8 cellular contexts compared by ENCODE assay signal in genomic region chr6:158559895-158560786, GRCh38. TPM values are rescaled to one million over a fixed set of nuclear protein-coding genes. Genes with fewer than 3 reads are reported as not detected.
A peak's percentile ranks its signal among the peaks of the same experiment; 100 is the strongest.
DNase-seq lines count a peak whose midpoint lies in the region; ATAC-seq and TF ChIP-seq lines count a peak whose summit lies in the region.

Gene TMEM181, plus strand, starts transcription at chr6:158560091. Its CDS starts 134 bp downstream, at chr6:158560225.

- H3K27ac ChIP-seq in gastroesophageal sphincter (peak within 1 kb of the TSS; percentile 87 to 96 (median 92)), suprapubic skin (peak within 1 kb of the TSS; percentile 95)

- H3K27ac Mint-ChIP-seq in activated naive CD4-positive, alpha-beta T cell treated with anti-CD3 and anti-CD28 coated beads for 36 hours, result peak within 1 kb of the TSS; percentile 84

- H3K4me1 ChIP-seq in gastroesophageal sphincter (peaks cover 0 to 28% (median 13%) of the 10 kb centered on the region in 3 donors), suprapubic skin (peaks cover 29% of the 10 kb centered on the region)

- no peaks in the 10 kb centered on the region for H3K36me3 ChIP-seq in gastroesophageal sphincter
- no peaks in the 10 kb centered on the region for H3K36me3 ChIP-seq in suprapubic skin

- TF ChIP-seq POLR2A in gastroesophageal sphincter (IDR thresholded peaks at IDR 0.05), result peak; percentile 64 to 84
- peak; percentile 38 to 66 for TF ChIP-seq POLR2A in suprapubic skin (IDR thresholded peaks at IDR 0.05)

- no peaks in the 10 kb centered on the region for H3K36me3 Mint-ChIP-seq in activated naive CD4-positive, alpha-beta T cell treated with anti-CD3 and anti-CD28 coated beads for 36 hours (ENCODE audit: low read depth)

- 0% methylated on average over 16 of the region's 118 CpGs; no CpG with 5 or more reads in 1 of the 2 donors for WGBS in gastroesophageal sphincter (ENCODE audit: low coverage in 1 of 2), 2 donors
- WGBS in suprapubic skin, result 3% methylated on average over 30 of the region's 118 CpGs

- CTCF ChIA-PET in activated naive CD4-positive, alpha-beta T cell treated with anti-CD3 and anti-CD28 coated beads for 36 hours (lab: Charles Lee), result interaction anchor here (0.6 to 0.9 kb wide), 2 partner anchors 47 to 147 kb away, joined by 3 read pairs; no protein-coding TSS in a partner anchor

- no peaks in the 10 kb centered on the region for H3K27me3 Mint-ChIP-seq in activated naive CD4-positive, alpha-beta T cell treated with anti-CD3 and anti-CD28 coated beads for 36 hours (ENCODE audit: low read depth)

- TF ChIP-seq CTCF in gastroesophageal sphincter (IDR thresholded peaks at IDR 0.05), result peak in 2 of 4 experiments; percentile 14 to 23
- no peak for TF ChIP-seq CTCF in suprapubic skin (IDR thresholded peaks at IDR 0.05)

- no peak for TF ChIP-seq EP300 in gastroesophageal sphincter (IDR thresholded peaks at IDR 0.05)
- no peak for TF ChIP-seq EP300 in suprapubic skin (IDR thresholded peaks at IDR 0.05)

- DNase-seq in EL, result peak; percentile 85
- peak; percentile 64 to 74 for DNase-seq in Kasumi-1 (lab: John Stamatoyannopoulos, UW)
- peak; percentile 75 for DNase-seq in SK-N-DZ (ENCODE audit: low spot score)
- peak; percentile 90 for DNase-seq in activated naive CD4-positive, alpha-beta T cell treated with anti-CD3 and anti-CD28 coated beads for 36 hours
- DNase-seq in occipital lobe (lab: John Stamatoyannopoulos, UW), result peak; percentile 60
- peak; percentile 85 to 87 for DNase-seq in suprapubic skin (ENCODE audit: low spot score in 2 of 2)

- peak within 1 kb of the TSS; percentile 94 to 97 for H3K4me3 ChIP-seq in gastroesophageal sphincter
- H3K4me3 ChIP-seq in suprapubic skin, result peak within 1 kb of the TSS; percentile 99

- intact Hi-C loops in activated naive CD4-positive, alpha-beta T cell treated with anti-CD3 and anti-CD28 coated beads for 36 hours (cut with micrococcal nuclease), result loop anchor here (1.0 to 5.0 kb wide), 4 partner anchors 42 to 327 kb away; partner anchors contain the start of gene EZR

- H3K9me3 Mint-ChIP-seq in activated naive CD4-positive, alpha-beta T cell treated with anti-CD3 and anti-CD28 coated beads for 36 hours, result no peaks in the 10 kb centered on the region

- ATAC-seq in GM21825 (IDR thresholded peaks at IDR 0.05; ENCODE audit: unreplicated experiment), result peak; percentile 84
- ATAC-seq in gastroesophageal sphincter, result peak; percentile 95

- peak within 1 kb of the TSS; percentile 93 for H3K4me3 Mint-ChIP-seq in activated naive CD4-positive, alpha-beta T cell treated with anti-CD3 and anti-CD28 coated beads for 36 hours

- no peaks in the 10 kb centered on the region for H3K9me3 ChIP-seq in gastroesophageal sphincter
- H3K9me3 ChIP-seq in suprapubic skin, result no peaks in the 10 kb centered on the region

- H3K4me1 Mint-ChIP-seq in activated naive CD4-positive, alpha-beta T cell treated with anti-CD3 and anti-CD28 coated beads for 36 hours (ENCODE audit: low read depth), result peaks cover 35% of the 10 kb centered on the region

- H3K27me3 ChIP-seq in gastroesophageal sphincter, result peaks cover 7% of the 10 kb centered on the region
- H3K27me3 ChIP-seq in suprapubic skin, result no peaks in the 10 kb centered on the region

RNA-seq across cellular contexts. Expression of gene TMEM181, which starts in this region (rescaled TPM):
- 48.3 and 55.4 TPM in 2 replicates for polyA plus RNA-seq in SK-N-DZ (2014; cell fraction: cytosol; rRNA removed)
- 37.6 and 47.4 TPM in 2 replicates for polyA plus RNA-seq in SK-N-DZ (2014; cell fraction: nucleus; rRNA removed)
- total RNA-seq in activated naive CD4-positive, alpha-beta T cell treated with anti-CD3 and anti-CD28 coated beads for 36 hours, result 1 to 10 TPM; 8.3 to 8.6 TPM
- total RNA-seq in gastroesophageal sphincter (10 to 100 TPM; 26.8 to 38.3 (median 29.3) TPM), occipital lobe (80.3 TPM), suprapubic skin (10 to 100 TPM; 17.5 to 24.7 (median 21.7) TPM)

Comparison
In these comparisons a context has a peak if more than half of its experiments do, and no peak if none do; other contexts are left out.
1. Peak in every context shown above with its lines: DNase-seq, ATAC-seq, H3K4me3 ChIP-seq and H3K27ac ChIP-seq.